8 cellular contexts compared by ENCODE assay signal in the genomic region with DNA sequence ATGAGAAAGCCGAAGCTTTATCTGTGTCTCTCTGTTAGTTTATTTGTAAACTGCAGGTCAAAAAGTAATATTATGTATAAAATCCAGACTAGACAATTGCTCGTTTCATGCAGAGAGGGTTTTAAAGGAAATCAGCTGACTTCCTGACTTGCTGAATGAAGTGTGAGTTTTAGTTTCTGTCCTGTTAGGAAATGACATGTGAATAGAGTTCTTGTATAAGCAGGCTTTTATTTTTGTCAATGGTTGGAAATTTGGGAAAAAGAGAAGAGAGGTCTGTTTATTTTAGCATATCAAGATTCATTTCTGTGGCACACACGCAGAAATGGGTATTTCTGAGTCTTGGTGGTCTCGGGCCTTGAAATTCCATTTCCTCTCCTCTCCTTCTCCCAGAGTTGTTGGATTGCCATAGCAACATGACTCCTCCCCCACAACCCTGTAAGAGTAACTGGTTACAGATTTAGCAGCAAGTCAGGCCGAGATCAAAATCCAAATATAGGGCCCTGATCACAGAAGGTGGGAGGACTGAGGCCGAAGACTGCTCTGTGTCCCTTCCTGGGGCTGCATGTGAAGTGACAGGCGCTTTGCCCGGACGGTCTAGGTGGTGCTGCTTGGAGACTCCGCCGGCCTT.
DNase-seq lines count a peak whose midpoint lies in the region; ATAC-seq and TF ChIP-seq lines count a peak whose summit lies in the region.

No MANE protein-coding gene starts in this region.

- H3K27me3 Mint-ChIP-seq in naive thymus-derived CD8-positive, alpha-beta T cell = no peaks in the 10 kb centered on the region

- 58 to 63% methylated on average over 11 of the region's 11 CpGs for WGBS in esophagus squamous epithelium, 2 donors
- WGBS in aorta, 2 donors = 16 to 17% methylated on average over 11 of the region's 11 CpGs

- peaks cover 22 to 49% (median 40%) of the 10 kb centered on the region in 4 donors for H3K4me1 Mint-ChIP-seq in naive thymus-derived CD8-positive, alpha-beta T cell

- H3K27me3 ChIP-seq in esophagus squamous epithelium (no peaks in the 10 kb centered on the region), aorta (ENCODE audit: control insufficient read depth in 1 of 2, insufficient read depth in 2 of 2, low read length in 1 of 2) (no peaks in the 10 kb centered on the region)

- no peaks in the 10 kb centered on the region for H3K36me3 Mint-ChIP-seq in naive thymus-derived CD8-positive, alpha-beta T cell

- H3K27ac ChIP-seq in esophagus squamous epithelium (peak overlapping the region; percentile 51 to 89 (median 76)), aorta (ENCODE audit: low read depth in 1 of 2, low read length in 2 of 2) (peak overlapping the region; percentile 68 to 96)

- POLR2A ChIA-PET in naive thymus-derived CD8-positive, alpha-beta T cell (lab: Charles Lee) = interaction anchor here (1.1 kb wide), 1 partner anchor 60 kb away, joined by 4 read pairs; no protein-coding TSS in a partner anchor

- intact Hi-C loops in esophagus squamous epithelium (cut with DNase I) (no loop called here), aorta (cut with DNase I) (no loop called here)

- TF ChIP-seq POLR2A in esophagus squamous epithelium (IDR thresholded peaks at IDR 0.05) = no peak

- H3K36me3 ChIP-seq in esophagus squamous epithelium = no peaks in the 10 kb centered on the region
- H3K36me3 ChIP-seq in aorta (ENCODE audit: control insufficient read depth in 1 of 2, insufficient read depth in 2 of 2, low read length in 1 of 2) = no peaks in the 10 kb centered on the region

- ATAC-seq in GM19035 (IDR thresholded peaks at IDR 0.05; ENCODE audit: unreplicated experiment) (peak; percentile 73), HG03060 (IDR thresholded peaks at IDR 0.05; ENCODE audit: low read depth, unreplicated experiment) (peak; percentile 40), aorta (ENCODE audit: low FRiP score) (peak; percentile 84)
- peak; percentile 77 to 85 for ATAC-seq in naive thymus-derived CD8-positive, alpha-beta T cell

- H3K4me3 ChIP-seq in esophagus squamous epithelium (peak overlapping the region in 3 of 4 donors; percentile 14 to 49 (median 30)), aorta (ENCODE audit: low read length in 2 of 2) (no peak overlapping the region)

- DNase-seq in activated CD4-positive, alpha-beta T cell treated with anti-CD3 and anti-CD28 coated beads for 48 hours = peak; percentile 38
- DNase-seq in esophagus squamous epithelium (lab: John Stamatoyannopoulos, UW) (no peak), aorta (peak in 1 of 2 donors; percentile 71), NCI-H1092 (lab: John Stamatoyannopoulos, UW) (no peak), NCI-H2171 (lab: John Stamatoyannopoulos, UW) (no peak)
- peak in 9 of 10 donors; percentile 1 to 62 (median 33) for DNase-seq in naive thymus-derived CD8-positive, alpha-beta T cell

- H3K4me1 ChIP-seq in esophagus squamous epithelium (peaks cover 0 to 57% (median 23%) of the 10 kb centered on the region in 3 donors), aorta (ENCODE audit: control insufficient read depth in 1 of 2, insufficient read depth in 2 of 2, low read length in 2 of 2) (peaks cover 10 to 17% of the 10 kb centered on the region in 2 donors)

- no peaks in the 10 kb centered on the region for H3K9me3 ChIP-seq in esophagus squamous epithelium
- no peaks in the 10 kb centered on the region for H3K9me3 ChIP-seq in aorta (ENCODE audit: control insufficient read depth, low read length)

- H3K4me3 Mint-ChIP-seq in naive thymus-derived CD8-positive, alpha-beta T cell = peak overlapping the region; percentile 59 to 83 (median 78)

- peaks cover 0 to 4% (median 0%) of the 10 kb centered on the region in 9 donors for H3K9me3 Mint-ChIP-seq in naive thymus-derived CD8-positive, alpha-beta T cell

- H3K27ac Mint-ChIP-seq in naive thymus-derived CD8-positive, alpha-beta T cell = peak overlapping the region; percentile 83 to 94 (median 91)

- no peak for TF ChIP-seq CTCF in esophagus squamous epithelium (IDR thresholded peaks at IDR 0.05)

Comparison
In these comparisons a context has a peak if more than half of its experiments do, and no peak if none do; other contexts are left out.
1. DNase-seq: peak in activated CD4-positive, alpha-beta T cell treated with anti-CD3 and anti-CD28 coated beads for 48 hours (single experiment) and naive thymus-derived CD8-positive, alpha-beta T cell (9 of 10); none in esophagus squamous epithelium (single experiment), NCI-H1092 (single experiment) and NCI-H2171 (single experiment).
2. H3K4me3 ChIP-seq: peak in esophagus squamous epithelium (3 of 4); none in aorta (0 of 2).
3. Peak in every context shown above with its lines, with median percentiles within 50 percentile points of each other: ATAC-seq.